21 cellular contexts compared by ENCODE assay signal in the genomic region with DNA sequence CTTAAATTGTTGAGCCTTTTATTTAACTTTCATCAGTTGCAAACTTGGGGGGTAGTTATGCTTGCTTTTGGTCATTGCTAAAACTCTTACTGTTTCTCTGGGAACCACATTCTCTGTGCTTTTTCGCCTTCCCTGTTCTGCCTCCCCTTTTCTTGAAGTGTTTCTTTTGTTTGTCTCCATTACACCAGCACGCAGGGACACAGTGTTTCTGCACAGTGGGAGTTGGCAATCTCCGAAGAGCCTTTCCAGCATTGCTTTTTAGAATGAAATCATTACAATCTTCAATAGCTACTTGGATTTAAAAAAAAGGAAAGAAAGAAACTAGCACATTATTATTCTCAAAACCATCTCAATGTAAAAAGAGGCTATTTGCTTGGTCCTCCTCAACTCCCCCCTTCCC.
"Had no signal": no experiment of that assay in that cellular context is flagged by ENCODE, and none has a peak within 500 bp of the region (broad histone marks: within the 10 kb centered on the region; RNA-seq: fewer than 3 reads in every experiment).

No MANE protein-coding gene starts in this region.

- H3K4me2 ChIP-seq: hepatocyte had no signal

- H2AFZ ChIP-seq: hepatocyte, parathyroid adenoma had no signal

- DNase-seq: activated CD4-positive, alpha-beta T cell treated with anti-CD3 and anti-CD28 coated beads for 48 hours; activated CD4-positive, CD25-positive, alpha-beta regulatory T cell; activated CD8-positive, alpha-beta T cell treated with anti-CD3 and anti-CD28 coated beads, Interleukin-2, amount 10 ng/mL, durations not matched to agents 7 days and 5 days; activated naive CD4-positive, alpha-beta T cell treated with Interleukin-2 at 50 U/mL for 16 hours; activated naive CD8-positive, alpha-beta T cell treated with anti-CD3 and anti-CD28 coated beads, Interleukin-2, amount 10 ng/mL, durations not matched to agents 7 days and 5 days; activated T-cell treated with anti-CD3 and anti-CD28 coated beads, Interleukin-2, amount 50 U/mL, for 24 hours; gastrocnemius medialis; left lung; mucosa of descending colon; naive B cell; stimulated activated CD8-positive, alpha-beta memory T cell treated with anti-CD3 and anti-CD28 coated beads, Interleukin-4, amount 100 ng/mL, for 48 hours; stimulated activated naive CD4-positive, alpha-beta T cell; T-helper 1 cell; T-helper 9 cell; tibial artery had no signal

- H3K4me3 Mint-ChIP-seq: activated CD8-positive, alpha-beta T cell treated with anti-CD3 and anti-CD28 coated beads, Interleukin-2, amount 10 ng/mL, durations not matched to agents 7 days and 5 days; activated naive CD8-positive, alpha-beta T cell treated with anti-CD3 and anti-CD28 coated beads, Interleukin-2, amount 10 ng/mL, durations not matched to agents 7 days and 5 days; activated T-cell treated with anti-CD3 and anti-CD28 coated beads, Interleukin-2, amount 50 U/mL, for 24 hours; central memory CD8-positive, alpha-beta T cell; naive B cell had no signal

- ATAC-seq: activated CD8-positive, alpha-beta T cell treated with anti-CD3 and anti-CD28 coated beads, Interleukin-2, amount 10 ng/mL, durations not matched to agents 7 days and 5 days; esophagus mucosa; gastrocnemius medialis; left lung; mucosa of descending colon had no signal

- H3K4me3 ChIP-seq: coronary artery, gastrocnemius medialis, hepatocyte, left lung, mucosa of descending colon, tibial artery had no signal

- H3K4me1 Mint-ChIP-seq: activated naive CD8-positive, alpha-beta T cell treated with anti-CD3 and anti-CD28 coated beads, Interleukin-2, amount 10 ng/mL, durations not matched to agents 7 days and 5 days; central memory CD8-positive, alpha-beta T cell; naive B cell had no signal

- H3K36me3 ChIP-seq: gastrocnemius medialis, left lung, tibial artery had no signal

- H3K4me1 ChIP-seq: gastrocnemius medialis, left lung, parathyroid adenoma, tibial artery had no signal

- H3K9me3 Mint-ChIP-seq: activated naive CD8-positive, alpha-beta T cell treated with anti-CD3 and anti-CD28 coated beads, Interleukin-2, amount 10 ng/mL, durations not matched to agents 7 days and 5 days; activated T-cell treated with anti-CD3 and anti-CD28 coated beads, Interleukin-2, amount 50 U/mL, for 24 hours; activated T-helper 2 cell treated with anti-CD3 and anti-CD28 coated beads, Interferon-gamma antibody, Interleukin-2, Interleukin-4, amounts not matched to agents 10 μg/mL and 5 μg/mL and 100 μg/mL, durations not matched to agents 14 hours and 24 hours and 36 hours had no signal

- H3K36me3 Mint-ChIP-seq: activated naive CD8-positive, alpha-beta T cell treated with anti-CD3 and anti-CD28 coated beads, Interleukin-2, amount 10 ng/mL, durations not matched to agents 7 days and 5 days; naive B cell had no signal

- H3K27me3 ChIP-seq: gastrocnemius medialis, hepatocyte, left lung, tibial artery had no signal

- H3K9me3 ChIP-seq: gastrocnemius medialis, left lung, mucosa of descending colon, tibial artery had no signal

- H3K27ac ChIP-seq: coronary artery, gastrocnemius medialis, hepatocyte, left lung, parathyroid adenoma, tibial artery had no signal

- H3K27me3 Mint-ChIP-seq: activated naive CD8-positive, alpha-beta T cell treated with anti-CD3 and anti-CD28 coated beads, Interleukin-2, amount 10 ng/mL, durations not matched to agents 7 days and 5 days; activated T-cell treated with anti-CD3 and anti-CD28 coated beads, Interleukin-2, amount 50 U/mL, for 24 hours; central memory CD8-positive, alpha-beta T cell; naive B cell had no signal

- H3K9ac ChIP-seq: parathyroid adenoma had no signal

- H3K27ac Mint-ChIP-seq: activated CD8-positive, alpha-beta T cell treated with anti-CD3 and anti-CD28 coated beads, Interleukin-2, amount 10 ng/mL, durations not matched to agents 7 days and 5 days; activated naive CD8-positive, alpha-beta T cell treated with anti-CD3 and anti-CD28 coated beads, Interleukin-2, amount 10 ng/mL, durations not matched to agents 7 days and 5 days; activated T-cell treated with anti-CD3 and anti-CD28 coated beads, Interleukin-2, amount 50 U/mL, for 24 hours; activated T-helper 2 cell treated with anti-CD3 and anti-CD28 coated beads, Interferon-gamma antibody, Interleukin-2, Interleukin-4, amounts not matched to agents 10 μg/mL and 5 μg/mL and 100 μg/mL, durations not matched to agents 14 hours and 24 hours and 36 hours; naive B cell had no signal
